ENCODE assay signal across 8 cellular contexts in genomic region chr11:393219-394033, GRCh38. TPM values are rescaled to one million over a fixed set of nuclear protein-coding genes. Genes with fewer than 3 reads are reported as not detected.
A peak's percentile ranks its signal among the peaks of the same experiment; 100 is the strongest.
DNase-seq lines count a peak whose midpoint lies in the region; ATAC-seq and TF ChIP-seq lines count a peak whose summit lies in the region.

No MANE protein-coding gene starts in this region.

- peaks cover 37% of the 10 kb centered on the region for H3K79me2 ChIP-seq in HCT116 (ENCODE audit: insufficient read depth, low read length)

- H3K4me3 ChIP-seq in HCT116 (replicated peaks in 1 of 2; ENCODE audit: low read depth in 1 of 2, low read length in 2 of 2), result peak overlapping the region; percentile 80 to 90

- H3K4me1 ChIP-seq in HCT116 (ENCODE audit: control insufficient read depth in 1 of 2, insufficient read depth in 2 of 2, low read length in 2 of 2), result peaks cover 30 to 49% of the 10 kb centered on the region in 2 experiments

- in situ Hi-C loops in ACHN (cut with HindIII; ENCODE audit: low pct_ligation_motif_present, low pct_unique_long_range_greater_than_20kb, low sequenced_read_pairs), result no loop called here

- no peak for TF ChIP-seq RAD21 in HCT116 (IDR thresholded peaks at IDR 0.05; ENCODE audit: low read depth)

- CTCF ChIA-PET in HCT116 (lab: Charles Lee), result no interaction called here

- peak overlapping the region; percentile 99 for H3K4me2 ChIP-seq in HCT116 (ENCODE audit: low read length)

- no peaks in the 10 kb centered on the region for H3K27me3 ChIP-seq in HCT116 (ENCODE audit: insufficient read depth, low read length)

- peaks cover 5 to 23% of the 10 kb centered on the region in 2 experiments; a peak in 2 of 4 replicates for H3K36me3 ChIP-seq in HCT116 (ENCODE audit: control insufficient read depth in 1 of 2, insufficient read depth in 2 of 2, low read length in 2 of 2)

- no peaks in the 10 kb centered on the region for H3K9me2 ChIP-seq in HCT116 (ENCODE audit: insufficient read depth)

- no peak for TF ChIP-seq CTCF in HCT116 (IDR thresholded peaks at IDR 0.05 in 2 of 3, conservative IDR thresholded peaks at IDR 0.05 in 1 of 3; ENCODE audit: borderline replicate concordance in 1 of 3, insufficient read depth in 1 of 3, low read depth in 2 of 3, low read length in 2 of 3)

- DNase-seq in ACHN, result peak; percentile 79
- peak; percentile 57 for DNase-seq in HCT116 (ENCODE audit: low read depth, low spot score)
- peak; percentile 53 for DNase-seq in amniotic stem cell (lab: John Stamatoyannopoulos, UW)
- peak in 1 of 2 donors; percentile 33 for DNase-seq in left colon
- DNase-seq in retina, result no peak
- DNase-seq in hypothalamus (lab: John Stamatoyannopoulos, UW), result no peak

- RAD21 ChIA-PET in HCT116 (lab: Charles Lee; ENCODE audit: low non-redundant PET in 1 of 2, low total read pairs in 2 of 2, uncharacterized antibody in 2 of 2, unreplicated experiment in 2 of 2), result no interaction called here

- peak; percentile 67 for ATAC-seq in HCT116
- ATAC-seq in left colon, result peak; percentile 7
- ATAC-seq in GM18505 (IDR thresholded peaks at IDR 0.05; ENCODE audit: unreplicated experiment), result no peak
- ATAC-seq in HG03139 (IDR thresholded peaks at IDR 0.05; ENCODE audit: unreplicated experiment), result no peak

- no peaks in the 10 kb centered on the region for H4K20me1 ChIP-seq in HCT116 (ENCODE audit: insufficient read depth)

- no peak overlapping the region for H2AFZ ChIP-seq in HCT116 (ENCODE audit: low read depth, low read length, poor library complexity, severe bottlenecking)

- TF ChIP-seq POLR2A in HCT116 (IDR thresholded peaks at IDR 0.05; ENCODE audit: borderline replicate concordance, extremely low read depth, insufficient read depth, insufficient read length) (peak; percentile 9), GM18505 (IDR thresholded peaks at IDR 0.05; ENCODE audit: borderline replicate concordance, extremely low read depth, insufficient read depth, insufficient read length) (no peak)

- POLR2A ChIA-PET in HCT116 (lab: Charles Lee), result interaction anchor here (1.8 kb wide), 1 partner anchor 13 kb away, joined by 5 read pairs; no protein-coding TSS in a partner anchor

- H3K9ac ChIP-seq in HCT116 (ENCODE audit: low read length), result peak overlapping the region; percentile 88

- intact Hi-C loops in HCT116 (cut with micrococcal nuclease), result loop anchor here (1.0 to 10.0 kb wide), 3 partner anchors 55 to 113 kb away; partner anchors contain the start of genes IFITM2 and RNH1
- intact Hi-C loops in left colon (cut with DNase I, micrococcal nuclease), result no loop called here

- peak overlapping the region; percentile 98 for H3K27ac ChIP-seq in HCT116 (ENCODE audit: low read depth, low read length)

- H3K9me3 ChIP-seq in HCT116 (ENCODE audit: control insufficient read depth in 1 of 2, insufficient read depth in 1 of 2, low read depth in 1 of 2, low read length in 2 of 2), result no peaks in the 10 kb centered on the region

- TSS peak; percentile 85 for BruUV-seq in HCT116 (replicated peaks; lab: Mats Ljungman, UMichigan)

TF ChIP-seq in HCT116, 20 proteins besides CTCF, POLR2A, EP300 and RAD21:
- no peak for TF ChIP-seq EZH2 (IDR thresholded peaks at IDR 0.05)
- TF ChIP-seq SIN3A (IDR thresholded peaks at IDR 0.05; ENCODE audit: low read depth), result no peak
- no peak for TF ChIP-seq ZNF274 (IDR thresholded peaks at IDR 0.05; ENCODE audit: low read depth, low read length)
- TF ChIP-seq CEBPB (IDR thresholded peaks at IDR 0.05; ENCODE audit: low read depth), result no peak
- peak; percentile 53; the same call in 1 of the 2 replicates for TF ChIP-seq POLR2AphosphoS5 (IDR thresholded peaks at IDR 0.05; ENCODE audit: low read depth, low read length)
- TF ChIP-seq FOSL1 (IDR thresholded peaks at IDR 0.05; ENCODE audit: low read depth), result no peak
- no peak for TF ChIP-seq EGR1 (IDR thresholded peaks at IDR 0.05; ENCODE audit: low read depth)
- no peak for TF ChIP-seq YY1 (IDR thresholded peaks at IDR 0.05; ENCODE audit: extremely low read depth, insufficient replicate concordance, low read depth, low read length)

RNA-seq across cellular contexts. Expression of gene PKP3, which starts 0.6 kb away (rescaled TPM):
- 157 TPM for total RNA-seq in HCT116 (2021; ENCODE audit: unreplicated experiment)
- 124 and 128 TPM in 2 replicates for polyA plus RNA-seq in HCT116 (2012)
- total RNA-seq in left colon, result 100 to 1,000 TPM; 168 to 194 TPM

RNA-seq across cellular contexts. Expression of gene SIGIRR, which starts 21.4 kb away (rescaled TPM):
- 85.6 TPM for total RNA-seq in HCT116 (2021; ENCODE audit: unreplicated experiment)
- 96.6 and 99.1 TPM in 2 replicates for polyA plus RNA-seq in HCT116 (2012)
- total RNA-seq in left colon, result 100 to 1,000 TPM; 123 to 152 TPM

RNA-seq across cellular contexts. Expression of gene B4GALNT4, which starts 24.1 kb away (rescaled TPM):
- total RNA-seq in HCT116 (2021; ENCODE audit: unreplicated experiment), result 54.3 TPM
- 33.3 and 35.8 TPM in 2 replicates for polyA plus RNA-seq in HCT116 (2012)
- 1 to 10 TPM; 2.4 to 3.3 TPM for total RNA-seq in left colon

RNA-seq across cellular contexts. Expression of gene ANO9, which starts 48.4 kb away (rescaled TPM):
- total RNA-seq in HCT116 (2021; ENCODE audit: unreplicated experiment) (70.3 TPM), left colon (100 to 1,000 TPM; 141 to 180 TPM)
- 53.8 and 55.2 TPM in 2 replicates for polyA plus RNA-seq in HCT116 (2012)

RNA-seq across cellular contexts. Expression of gene PTDSS2, which starts 56.7 kb away (rescaled TPM):
- total RNA-seq in HCT116 (2021; ENCODE audit: unreplicated experiment), result 40.1 TPM
- 32.1 and 33.3 TPM in 2 replicates for polyA plus RNA-seq in HCT116 (2012)
- 10 to 100 TPM; 23.3 to 27.4 TPM for total RNA-seq in left colon

Comparison
In these comparisons a context has a peak if more than half of its experiments do, and no peak if none do; other contexts are left out.
1. DNase-seq: peak in ACHN (single experiment), HCT116 (single experiment) and amniotic stem cell (single experiment); none in retina (single experiment) and hypothalamus (0 of 51).
2. ATAC-seq: peak in HCT116 (single experiment) and left colon (single experiment); none in GM18505 (single experiment) and HG03139 (single experiment).
3. RNA of gene B4GALNT4, which starts 24.1 kb away (total RNA-seq): 54.3 TPM in HCT116 (single experiment); 2.4 to 3.3 TPM in left colon; every median in the first group is over 10 times any median in the second.